In genomic region chr7:131111081-131111576, GRCh38 we compare ENCODE assay signal across 8 cellular contexts.
DNase-seq lines count a peak whose midpoint lies in the region; ATAC-seq lines count a peak whose summit lies in the region.

No MANE protein-coding gene starts in this region.

- H3K36me3 Mint-ChIP-seq in activated CD8-positive, alpha-beta T cell treated with anti-CD3 and anti-CD28 coated beads, Interleukin-2, amount 10 ng/mL, durations not matched to agents 7 days and 5 days (ENCODE audit: low read depth), result no peaks in the 10 kb centered on the region

- peaks cover 44% of the 10 kb centered on the region for H3K4me1 Mint-ChIP-seq in activated CD8-positive, alpha-beta T cell treated with anti-CD3 and anti-CD28 coated beads, Interleukin-2, amount 10 ng/mL, durations not matched to agents 7 days and 5 days (ENCODE audit: low read depth)

- H3K9me3 Mint-ChIP-seq in activated CD8-positive, alpha-beta T cell treated with anti-CD3 and anti-CD28 coated beads, Interleukin-2, amount 10 ng/mL, durations not matched to agents 7 days and 5 days (ENCODE audit: insufficient read depth), result no peaks in the 10 kb centered on the region

- DNase-seq in NCI-H1417 (lab: John Stamatoyannopoulos, UW) (peak in 2 of 3 experiments; percentile 75 to 91), NCI-H1417 treated with DMSO at 0.1 percent for 48 hours (lab: John Stamatoyannopoulos, UW) (no peak), NAMALWA (ENCODE audit: low spot score) (peak; percentile 84), glomerular visceral epithelial cell (ENCODE audit: extremely low spot score) (peak; percentile 26), pulmonary artery endothelial cell (ENCODE audit: low read depth, low spot score) (peak; percentile 71), KG1 (lab: John Stamatoyannopoulos, UW) (no peak)
- no peak for DNase-seq in activated CD8-positive, alpha-beta T cell treated with anti-CD3 and anti-CD28 coated beads, Interleukin-2, amount 10 ng/mL, durations not matched to agents 7 days and 5 days

- no peak for ATAC-seq in activated CD8-positive, alpha-beta T cell treated with anti-CD3 and anti-CD28 coated beads, Interleukin-2, amount 10 ng/mL, durations not matched to agents 7 days and 5 days
- ATAC-seq in GM19035 (IDR thresholded peaks at IDR 0.05; ENCODE audit: unreplicated experiment), result no peak

- H3K27me3 Mint-ChIP-seq in activated CD8-positive, alpha-beta T cell treated with anti-CD3 and anti-CD28 coated beads, Interleukin-2, amount 10 ng/mL, durations not matched to agents 7 days and 5 days (ENCODE audit: low read depth), result peaks cover 19% of the 10 kb centered on the region

- POLR2A ChIA-PET in activated CD8-positive, alpha-beta T cell treated with anti-CD3 and anti-CD28 coated beads, Interleukin-2, amount 10 ng/mL, durations not matched to agents 7 days and 5 days (lab: Charles Lee), result interaction anchor here (0.7 to 3.1 kb wide), 2 partner anchors 77 to 204 kb away, joined by 4 to 18 read pairs; no protein-coding TSS in a partner anchor

- CTCF ChIA-PET in activated CD8-positive, alpha-beta T cell treated with anti-CD3 and anti-CD28 coated beads, Interleukin-2, amount 10 ng/mL, durations not matched to agents 7 days and 5 days (lab: Charles Lee), result interaction anchor here (1.3 kb wide), 1 partner anchor 115 kb away, joined by 3 read pairs; no protein-coding TSS in a partner anchor

- peak overlapping the region; percentile 96 for H3K4me3 Mint-ChIP-seq in activated CD8-positive, alpha-beta T cell treated with anti-CD3 and anti-CD28 coated beads, Interleukin-2, amount 10 ng/mL, durations not matched to agents 7 days and 5 days

- H3K27ac Mint-ChIP-seq in activated CD8-positive, alpha-beta T cell treated with anti-CD3 and anti-CD28 coated beads, Interleukin-2, amount 10 ng/mL, durations not matched to agents 7 days and 5 days, result peak overlapping the region; percentile 41

Comparison
In these comparisons a context has a peak if more than half of its experiments do, and no peak if none do; other contexts are left out.
1. DNase-seq: peak in NCI-H1417 (2 of 3), NAMALWA (single experiment), glomerular visceral epithelial cell (single experiment) and pulmonary artery endothelial cell (single experiment); none in NCI-H1417 treated with DMSO at 0.1 percent for 48 hours (single experiment), activated CD8-positive, alpha-beta T cell treated with anti-CD3 and anti-CD28 coated beads, Interleukin-2, amount 10 ng/mL, durations not matched to agents 7 days and 5 days (single experiment) and KG1 (single experiment).